Comparison of ENCODE assay signal across 8 cellular contexts in genomic region chr10:109956454-109957091, GRCh38. TPM values are rescaled to one million over a fixed set of nuclear protein-coding genes. Genes with fewer than 3 reads are reported as not detected.
DNase-seq lines count a peak whose midpoint lies in the region; ATAC-seq, FAIRE-seq and TF ChIP-seq lines count a peak whose summit lies in the region.

No MANE protein-coding gene starts in this region.

- peak; percentile 96 for ATAC-seq in activated CD4-positive, alpha-beta T cell treated with anti-CD3 and anti-CD28 coated beads for 36 hours
- ATAC-seq in GM19455 (IDR thresholded peaks at IDR 0.05; ENCODE audit: unreplicated experiment) = peak; percentile 75
- peak; percentile 84 for ATAC-seq in HG03280 (IDR thresholded peaks at IDR 0.05; ENCODE audit: unreplicated experiment)
- ATAC-seq in pancreas = peak; percentile 53 to 73 (median 62)

- no peaks in the 10 kb centered on the region for H3K27me3 ChIP-seq in pancreas
- H3K27me3 ChIP-seq in ovary = no peaks in the 10 kb centered on the region

- CTCF ChIA-PET in activated CD4-positive, alpha-beta T cell treated with anti-CD3 and anti-CD28 coated beads for 36 hours (lab: Charles Lee) = interaction anchor here (0.6 to 2.1 kb wide), 13 partner anchors 12 to 176 kb away, joined by 3 to 15 read pairs (median 3); partner anchors contain the start of gene XPNPEP1

- DNase-seq in activated CD4-positive, alpha-beta T cell treated with anti-CD3 and anti-CD28 coated beads for 36 hours = peak; percentile 54
- no peak for DNase-seq in activated CD4-positive, alpha-beta T cell treated with anti-CD3 and anti-CD28 coated beads, Interleukin-2, amount 50 U/mL, for 4 hours
- peak; percentile 58 for DNase-seq in RKO (ENCODE audit: low spot score)
- peak; percentile 44 for DNase-seq in epithelial cell of esophagus (ENCODE audit: low read depth)
- DNase-seq in pancreas = peak in 2 of 6 donors; percentile 27 to 43
- DNase-seq in ovary = no peak

- POLR2A ChIA-PET in activated CD4-positive, alpha-beta T cell treated with anti-CD3 and anti-CD28 coated beads for 36 hours (lab: Charles Lee) = no interaction called here

- TF ChIP-seq CTCF in epithelial cell of esophagus (IDR thresholded peaks at IDR 0.05; ENCODE audit: insufficient read depth, low read depth, low read length, missing control alignments) = peak; percentile 59
- peak; percentile 7 to 35 (median 26) for TF ChIP-seq CTCF in pancreas (IDR thresholded peaks at IDR 0.05)
- TF ChIP-seq CTCF in ovary (IDR thresholded peaks at IDR 0.05) = no peak

- no peak overlapping the region for H3K4me3 Mint-ChIP-seq in activated CD4-positive, alpha-beta T cell treated with anti-CD3 and anti-CD28 coated beads for 36 hours

- H3K36me3 Mint-ChIP-seq in activated CD4-positive, alpha-beta T cell treated with anti-CD3 and anti-CD28 coated beads for 36 hours (ENCODE audit: low read depth) = no peaks in the 10 kb centered on the region

- WGBS in pancreas, 2 donors = 91 to 100% methylated on average over 2 of the region's 2 CpGs
- WGBS in ovary, 3 donors = 96 to 100% (median 98%) methylated on average over 2 of the region's 2 CpGs

- H3K36me3 ChIP-seq in pancreas (no peaks in the 10 kb centered on the region), ovary (no peaks in the 10 kb centered on the region)

- intact Hi-C loops in activated CD4-positive, alpha-beta T cell treated with anti-CD3 and anti-CD28 coated beads for 36 hours (cut with DNase I, micrococcal nuclease) = loop anchor here (1.0 to 2.0 kb wide), 4 partner anchors 16 to 72 kb away; partner anchors contain the start of gene XPNPEP1 (in 1 of the 2)
- intact Hi-C loops in pancreas (cut with DNase I) = no loop called here
- intact Hi-C loops in ovary (cut with DNase I) = no loop called here

- FAIRE-seq in pancreas (lab: Jason Lieb, UNC) = no peak

- H3K9me3 ChIP-seq in pancreas (no peaks in the 10 kb centered on the region), ovary (no peaks in the 10 kb centered on the region)

- no peak overlapping the region for H3K4me3 ChIP-seq in epithelial cell of esophagus (ENCODE audit: low read length)
- H3K4me3 ChIP-seq in pancreas = no peak overlapping the region
- no peak overlapping the region for H3K4me3 ChIP-seq in ovary

- H3K27ac Mint-ChIP-seq in activated CD4-positive, alpha-beta T cell treated with anti-CD3 and anti-CD28 coated beads for 36 hours = no peak overlapping the region

- H3K27me3 Mint-ChIP-seq in activated CD4-positive, alpha-beta T cell treated with anti-CD3 and anti-CD28 coated beads for 36 hours = no peaks in the 10 kb centered on the region

- H3K4me1 ChIP-seq in pancreas (peaks cover 19 to 31% (median 28%) of the 10 kb centered on the region in 3 donors), ovary (ENCODE audit: insufficient read depth) (peaks cover 2% of the 10 kb centered on the region)

- no peaks in the 10 kb centered on the region for H3K9me3 Mint-ChIP-seq in activated CD4-positive, alpha-beta T cell treated with anti-CD3 and anti-CD28 coated beads for 36 hours (ENCODE audit: low read depth)

- H3K27ac ChIP-seq in pancreas (peak overlapping the region in 2 of 4 donors; percentile 53 to 59), ovary (no peak overlapping the region)

- H3K4me1 Mint-ChIP-seq in activated CD4-positive, alpha-beta T cell treated with anti-CD3 and anti-CD28 coated beads for 36 hours = peaks cover 2% of the 10 kb centered on the region

- TF ChIP-seq POLR2A in ovary (IDR thresholded peaks at IDR 0.05) = no peak

- TF ChIP-seq EP300 in ovary (IDR thresholded peaks at IDR 0.05) = no peak

RNA-seq across cellular contexts. Expression of gene XPNPEP1, which starts 33.3 kb away (rescaled TPM):
- total RNA-seq in activated CD4-positive, alpha-beta T cell treated with anti-CD3 and anti-CD28 coated beads for 36 hours = 10 to 100 TPM; 85.4 to 91.2 TPM
- total RNA-seq in pancreas (100 to 1,000 TPM in 1 of 6 donors, 10 to 100 TPM in 5; 66.9 to 112 (median 83.3) TPM), ovary (10 to 100 TPM; 39.6 to 70.7 (median 47.1) TPM)
- polyA plus RNA-seq in pancreas (10 to 100 TPM; 34.1 to 69.3 TPM), ovary (10 to 100 TPM; 27.2 to 70.4 TPM)

RNA-seq across cellular contexts. Expression of gene ADD3, which starts 51.2 kb away (rescaled TPM):
- total RNA-seq in activated CD4-positive, alpha-beta T cell treated with anti-CD3 and anti-CD28 coated beads for 36 hours = 100 to 1,000 TPM in 1 of 2 experiments, 10 to 100 TPM in 1; 72.5 to 101 TPM
- total RNA-seq in pancreas = 10 to 100 TPM; 33.9 to 83.3 (median 49.9) TPM
- 10 to 100 TPM; 31.9 to 44.7 TPM for polyA plus RNA-seq in pancreas
- 100 to 1,000 TPM in 1 of 7 donors, 10 to 100 TPM in 6; 65.3 to 110 (median 85.5) TPM for total RNA-seq in ovary
- polyA plus RNA-seq in ovary = 10 to 100 TPM; 69.6 to 81.0 TPM

Comparison
In these comparisons a context has a peak if more than half of its experiments do, and no peak if none do; other contexts are left out.
1. DNase-seq: peak in activated CD4-positive, alpha-beta T cell treated with anti-CD3 and anti-CD28 coated beads for 36 hours (single experiment), RKO (single experiment) and epithelial cell of esophagus (single experiment); none in activated CD4-positive, alpha-beta T cell treated with anti-CD3 and anti-CD28 coated beads, Interleukin-2, amount 50 U/mL, for 4 hours (0 of 2) and ovary (0 of 5).
2. CTCF ChIP-seq: peak in epithelial cell of esophagus (single experiment) and pancreas (4 of 4); none in ovary (0 of 3).
3. intact Hi-C loops: an anchor here in activated CD4-positive, alpha-beta T cell treated with anti-CD3 and anti-CD28 coated beads for 36 hours (1.0 to 2.0 kb wide); none called in pancreas and ovary.
4. Peak in every context shown above with its lines, with median percentiles within 50 percentile points of each other: ATAC-seq.